ENCODE assay signal across 20 cellular contexts in genomic region chr11:97745515-97746050, GRCh38.
"Had no signal": no experiment of that assay in that cellular context is flagged by ENCODE, and none has a peak within 500 bp of the region (broad histone marks: within the 10 kb centered on the region; RNA-seq: fewer than 3 reads in every experiment).

No MANE protein-coding gene starts in this region.

- H3K27ac ChIP-seq: coronary artery, dorsolateral prefrontal cortex, esophagus squamous epithelium, gastroesophageal sphincter, heart left ventricle, hepatocyte, left lung, lower lobe of right lung had no signal

- H2AFZ ChIP-seq: hepatocyte had no signal

- ATAC-seq: esophagus mucosa, gastroesophageal sphincter, heart left ventricle, left cardiac atrium, left lung, left ventricle myocardium superior, lower lobe of right lung had no signal

- H3K36me3 ChIP-seq: esophagus squamous epithelium, gastroesophageal sphincter, heart left ventricle, left lung, lower lobe of right lung had no signal

- DNase-seq: cerebellar nuclear complex; dermis blood vessel endothelial cell; dorsolateral prefrontal cortex; effector CD4-positive, alpha-beta T cell; effector memory CD4-positive, alpha-beta T cell; esophagus squamous epithelium; foreskin fibroblast; foreskin melanocyte; heart left ventricle; hypothalamus; left cardiac atrium; left ventricle myocardium superior; lower lobe of right lung; mesendoderm; midbrain had no signal

- H3K27me3 ChIP-seq: dorsolateral prefrontal cortex, esophagus squamous epithelium, gastroesophageal sphincter, heart left ventricle, hepatocyte, left lung had no signal

- H3K4me2 ChIP-seq: hepatocyte had no signal

- H3K79me2 ChIP-seq: hepatocyte had no signal

- H3K4me1 ChIP-seq: esophagus squamous epithelium, gastroesophageal sphincter, left lung, lower lobe of right lung had no signal

- H3K9me3 ChIP-seq: esophagus squamous epithelium, gastroesophageal sphincter, lower lobe of right lung had no signal

- H3K4me3 ChIP-seq: coronary artery, dorsolateral prefrontal cortex, esophagus squamous epithelium, gastroesophageal sphincter, heart left ventricle, hepatocyte, left lung, lower lobe of right lung had no signal
